21 cellular contexts compared by ENCODE assay signal in the genomic region with DNA sequence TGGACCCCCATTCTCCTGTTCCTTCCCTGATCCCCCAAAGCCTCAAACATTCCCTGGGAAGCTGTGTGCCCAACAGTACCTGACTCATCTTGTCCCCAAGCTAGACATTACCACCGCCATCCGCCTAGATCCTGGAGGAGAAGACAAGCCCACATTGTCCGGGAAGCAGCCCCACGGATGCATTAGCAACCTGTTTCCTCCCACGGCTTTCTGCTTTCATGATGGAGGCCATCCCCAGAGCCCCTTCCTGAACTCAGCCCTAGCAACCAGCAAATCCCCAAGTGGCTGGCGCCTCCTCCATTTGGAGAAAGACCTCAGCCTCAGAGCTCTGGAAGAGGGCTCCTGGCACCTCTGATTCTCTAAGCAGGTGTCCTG. TPM values are rescaled to one million over a fixed set of nuclear protein-coding genes. Genes with fewer than 3 reads are reported as not detected.
DNase-seq lines count a peak whose midpoint lies in the region; ATAC-seq and TF ChIP-seq lines count a peak whose summit lies in the region.
"Had no signal": no experiment of that assay in that cellular context is flagged by ENCODE, and none has a peak within 500 bp of the region (broad histone marks: within the 10 kb centered on the region; RNA-seq: fewer than 3 reads in every experiment).

No MANE protein-coding gene starts in this region.

- peak overlapping the region; percentile 40 for H3K27ac Mint-ChIP-seq in activated T-cell treated with anti-CD3 and anti-CD28 coated beads, Interleukin-2, amount 50 U/mL, for 24 hours
- H3K27ac Mint-ChIP-seq in dendritic cell treated with granulocyte-macrophage colony-stimulating factor and Interleukin-4, amounts not matched to agents 40 ng/mL and 50 ng/mL, for 4 days = peak overlapping the region; percentile 36
- peak overlapping the region; percentile 17 for H3K27ac Mint-ChIP-seq in stimulated activated memory B cell treated with anti-CD40 and anti-IgM and Interleukin-4, amounts not matched to agents 10 μg/mL and 1 μg/mL and 100 μg/mL, for 72 hours
- H3K27ac Mint-ChIP-seq: activated CD8-positive, alpha-beta T cell treated with anti-CD3 and anti-CD28 coated beads, Interleukin-2, amount 10 ng/mL, durations not matched to agents 7 days and 5 days; effector memory CD8-positive, alpha-beta T cell; natural killer cell had no signal

- no peak for TF ChIP-seq CTCF in NB4 (IDR thresholded peaks at IDR 0.05; ENCODE audit: low read depth, low read length)

- DNase-seq in activated T-cell treated with anti-CD3 and anti-CD28 coated beads, Interleukin-2, amount 50 U/mL, for 24 hours = no peak
- DNase-seq in activated T-cell treated with anti-CD3 and anti-CD28 coated beads for 4 hours (no peak), NB4 (ENCODE audit: low read depth) (peak; percentile 17), NCI-H1417 treated with DMSO at 0.1 percent for 48 hours (lab: John Stamatoyannopoulos, UW) (no peak), sciatic nerve (ENCODE audit: low spot score) (no peak)
- DNase-seq: activated CD8-positive, alpha-beta T cell treated with anti-CD3 and anti-CD28 coated beads, Interleukin-2, amount 10 ng/mL, durations not matched to agents 7 days and 5 days; effector memory CD8-positive, alpha-beta T cell; erythroblast; head of caudate nucleus; kidney; natural killer cell; NCI-H146; NCI-H526 treated with DMSO at 0.1 percent for 48 hours; SHP77 treated with DMSO at 0.1 percent for 48 hours; substantia nigra; upper lobe of right lung had no signal

- H3K4me3 ChIP-seq in NB4 (ENCODE audit: low read depth, low read length) = no peak overlapping the region
- H3K4me3 ChIP-seq: right atrium auricular region, upper lobe of right lung had no signal

- H3K4me3 Mint-ChIP-seq in activated T-cell treated with anti-CD3 and anti-CD28 coated beads, Interleukin-2, amount 50 U/mL, for 24 hours = no peak overlapping the region
- H3K4me3 Mint-ChIP-seq in dendritic cell treated with granulocyte-macrophage colony-stimulating factor and Interleukin-4, amounts not matched to agents 40 ng/mL and 50 ng/mL, for 4 days = no peak overlapping the region
- H3K4me3 Mint-ChIP-seq in stimulated activated memory B cell treated with anti-CD40 and anti-IgM and Interleukin-4, amounts not matched to agents 10 μg/mL and 1 μg/mL and 100 μg/mL, for 72 hours = no peak overlapping the region
- H3K4me3 Mint-ChIP-seq: activated CD8-positive, alpha-beta T cell treated with anti-CD3 and anti-CD28 coated beads, Interleukin-2, amount 10 ng/mL, durations not matched to agents 7 days and 5 days; natural killer cell had no signal

- no peaks in the 10 kb centered on the region for H3K9me3 Mint-ChIP-seq in activated T-cell treated with anti-CD3 and anti-CD28 coated beads, Interleukin-2, amount 50 U/mL, for 24 hours
- H3K9me3 Mint-ChIP-seq in dendritic cell treated with granulocyte-macrophage colony-stimulating factor and Interleukin-4, amounts not matched to agents 40 ng/mL and 50 ng/mL, for 4 days = no peaks in the 10 kb centered on the region
- H3K9me3 Mint-ChIP-seq in stimulated activated memory B cell treated with anti-CD40 and anti-IgM and Interleukin-4, amounts not matched to agents 10 μg/mL and 1 μg/mL and 100 μg/mL, for 72 hours = no peaks in the 10 kb centered on the region
- H3K9me3 Mint-ChIP-seq: effector memory CD8-positive, alpha-beta T cell; natural killer cell had no signal

- ATAC-seq in stimulated activated memory B cell treated with anti-CD40 and anti-IgM and Interleukin-4, amounts not matched to agents 10 μg/mL and 1 μg/mL and 100 μg/mL, for 72 hours = no peak
- ATAC-seq in sciatic nerve (no peak), GM18519 (IDR thresholded peaks at IDR 0.05; ENCODE audit: low FRiP score, unreplicated experiment) (no peak)
- ATAC-seq: activated CD8-positive, alpha-beta T cell treated with anti-CD3 and anti-CD28 coated beads, Interleukin-2, amount 10 ng/mL, durations not matched to agents 7 days and 5 days; effector memory CD8-positive, alpha-beta T cell; HCT116; natural killer cell; upper lobe of right lung had no signal

- intact Hi-C loops in dendritic cell treated with granulocyte-macrophage colony-stimulating factor and Interleukin-4, amounts not matched to agents 40 ng/mL and 50 ng/mL, for 4 days (cut with micrococcal nuclease) = loop anchor here (5.0 to 10.0 kb wide), 5 partner anchors 168 to 728 kb away; no protein-coding TSS in a partner anchor
- intact Hi-C loops in sciatic nerve (cut with DNase I) = loop anchor here (10.0 kb wide), 2 partner anchors 248 to 578 kb away; no protein-coding TSS in a partner anchor

- H3K27me3 Mint-ChIP-seq in activated T-cell treated with anti-CD3 and anti-CD28 coated beads, Interleukin-2, amount 50 U/mL, for 24 hours = peaks cover 12% of the 10 kb centered on the region
- peaks cover 11% of the 10 kb centered on the region for H3K27me3 Mint-ChIP-seq in dendritic cell treated with granulocyte-macrophage colony-stimulating factor and Interleukin-4, amounts not matched to agents 40 ng/mL and 50 ng/mL, for 4 days
- peaks cover 15% of the 10 kb centered on the region for H3K27me3 Mint-ChIP-seq in stimulated activated memory B cell treated with anti-CD40 and anti-IgM and Interleukin-4, amounts not matched to agents 10 μg/mL and 1 μg/mL and 100 μg/mL, for 72 hours

- TF ChIP-seq POLR2A in NB4 (IDR thresholded peaks at IDR 0.05; ENCODE audit: extremely low read depth, insufficient read length) = no peak

- H3K36me3 Mint-ChIP-seq in activated T-cell treated with anti-CD3 and anti-CD28 coated beads, Interleukin-2, amount 50 U/mL, for 24 hours (ENCODE audit: low read depth) = no peaks in the 10 kb centered on the region
- H3K36me3 Mint-ChIP-seq in dendritic cell treated with granulocyte-macrophage colony-stimulating factor and Interleukin-4, amounts not matched to agents 40 ng/mL and 50 ng/mL, for 4 days (ENCODE audit: low read depth) = peaks cover 6% of the 10 kb centered on the region
- no peaks in the 10 kb centered on the region for H3K36me3 Mint-ChIP-seq in stimulated activated memory B cell treated with anti-CD40 and anti-IgM and Interleukin-4, amounts not matched to agents 10 μg/mL and 1 μg/mL and 100 μg/mL, for 72 hours
- H3K36me3 Mint-ChIP-seq: natural killer cell had no signal

- peaks cover 41% of the 10 kb centered on the region for H3K4me1 Mint-ChIP-seq in activated T-cell treated with anti-CD3 and anti-CD28 coated beads, Interleukin-2, amount 50 U/mL, for 24 hours (ENCODE audit: low read depth)
- peaks cover 73% of the 10 kb centered on the region for H3K4me1 Mint-ChIP-seq in dendritic cell treated with granulocyte-macrophage colony-stimulating factor and Interleukin-4, amounts not matched to agents 40 ng/mL and 50 ng/mL, for 4 days (ENCODE audit: low read depth)
- peaks cover 17% of the 10 kb centered on the region for H3K4me1 Mint-ChIP-seq in stimulated activated memory B cell treated with anti-CD40 and anti-IgM and Interleukin-4, amounts not matched to agents 10 μg/mL and 1 μg/mL and 100 μg/mL, for 72 hours

RNA-seq across cellular contexts. Expression of gene SLC29A3, which starts 2.3 kb away (rescaled TPM):
- 8.7 TPM for total RNA-seq in sciatic nerve
